1 cellular context compared by ENCODE assay signal in the genomic region with DNA sequence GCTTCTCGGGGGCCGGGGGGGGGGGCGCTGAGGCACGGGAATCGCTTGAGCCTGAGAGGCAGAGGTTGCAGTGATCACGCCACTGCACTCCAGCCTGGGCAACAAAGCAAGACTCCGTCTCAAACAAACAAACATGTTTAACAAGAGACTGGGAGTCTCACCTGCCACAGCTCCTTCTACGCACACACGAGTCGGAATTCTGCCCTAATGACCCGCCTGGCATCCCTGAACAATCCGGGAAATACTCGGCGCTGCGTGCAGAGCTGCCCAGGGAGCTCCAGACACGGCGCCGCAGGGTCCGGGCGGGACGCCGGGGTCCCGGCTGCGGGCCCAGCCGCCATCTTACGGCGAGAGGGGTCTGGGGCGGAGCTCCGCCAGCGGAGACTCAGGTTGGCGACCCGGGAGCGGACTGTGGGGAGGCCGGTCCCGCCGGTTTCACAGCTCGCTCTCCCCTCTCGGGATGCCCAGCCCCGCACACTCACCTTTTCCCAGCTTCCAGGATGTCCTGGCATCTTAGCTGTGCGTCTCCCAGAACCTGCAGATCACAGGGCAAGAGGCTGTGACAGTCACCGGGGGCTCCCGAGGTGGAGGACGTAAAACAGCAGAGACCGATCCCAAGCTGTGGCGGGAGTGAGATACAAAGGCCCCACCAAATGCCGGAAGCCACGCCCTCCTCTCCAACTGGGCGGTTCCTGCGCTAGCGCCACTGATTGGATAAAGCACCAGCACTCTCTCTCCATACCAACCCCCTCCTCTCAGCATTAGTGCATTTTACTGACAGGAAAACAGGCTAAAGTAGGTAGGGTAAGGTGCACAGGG.
TF ChIP-seq lines count a peak whose summit lies in the region.

No MANE protein-coding gene starts in this region.

TF ChIP-seq in HepG2, 621 proteins besides CTCF, POLR2A, EP300 and RAD21 (continued from another document and continues in another):
- TF ChIP-seq, protein P1, sequence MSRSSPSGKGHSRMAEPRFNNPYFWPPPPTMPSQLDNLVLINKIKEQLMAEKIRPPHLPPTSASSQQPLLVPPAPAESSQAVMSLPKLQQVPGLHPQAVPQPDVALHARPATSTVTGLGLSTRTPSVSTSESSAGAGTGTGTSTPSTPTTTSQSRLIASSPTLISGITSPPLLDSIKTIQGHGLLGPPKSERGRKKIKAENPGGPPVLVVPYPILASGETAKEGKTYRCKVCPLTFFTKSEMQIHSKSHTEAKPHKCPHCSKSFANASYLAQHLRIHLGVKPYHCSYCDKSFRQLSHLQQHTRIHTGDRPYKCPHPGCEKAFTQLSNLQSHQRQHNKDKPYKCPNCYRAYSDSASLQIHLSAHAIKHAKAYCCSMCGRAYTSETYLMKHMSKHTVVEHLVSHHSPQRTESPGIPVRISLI (CRISPR knock-in tag; IDR thresholded peaks at IDR 0.05; ENCODE audit: borderline replicate concordance) = peak; percentile 5; the same call in 1 of the 2 replicates
- TF ChIP-seq ZNF747 (CRISPR knock-in tag; IDR thresholded peaks at IDR 0.05; ENCODE audit: borderline replicate concordance) (peak; percentile 67), HOXA7 (CRISPR knock-in tag; IDR thresholded peaks at IDR 0.05) (no peak), ATM (IDR thresholded peaks at IDR 0.05; ENCODE audit: borderline replicate concordance) (no peak), TGIF2 (CRISPR knock-in tag; IDR thresholded peaks at IDR 0.05) (0 out of 2 replicates have a peak, but pooled peaks have one; percentile 76), KDM3A (CRISPR knock-in tag; IDR thresholded peaks at IDR 0.05; ENCODE audit: low read depth) (no peak), NCOA5 (CRISPR knock-in tag; IDR thresholded peaks at IDR 0.05) (no peak), MAFG (CRISPR knock-in tag; IDR thresholded peaks at IDR 0.05) (no peak), ARID2 (CRISPR knock-in tag; IDR thresholded peaks at IDR 0.05; ENCODE audit: borderline replicate concordance) (no peak), ELF1 (CRISPR knock-in tag; IDR thresholded peaks at IDR 0.05) (peak; percentile 77), TBL1XR1 (IDR thresholded peaks at IDR 0.05; ENCODE audit: borderline replicate concordance, low read length, partially characterized antibody) (no peak), KAT7 (CRISPR knock-in tag; IDR thresholded peaks at IDR 0.05; ENCODE audit: borderline replicate concordance) (peak; percentile 63; the same call in 1 of the 2 replicates), MTA3 (CRISPR knock-in tag; IDR thresholded peaks at IDR 0.05) (no peak), NR2F2 (IDR thresholded peaks at IDR 0.05; ENCODE audit: borderline replicate concordance, low read depth) (no peak), TEAD2 (CRISPR knock-in tag; IDR thresholded peaks at IDR 0.05) (no peak), ZNF614 (CRISPR knock-in tag; IDR thresholded peaks at IDR 0.05; ENCODE audit: borderline replicate concordance) (no peak), KDM1A (CRISPR knock-in tag; IDR thresholded peaks at IDR 0.05) (no peak), U2AF2 (IDR thresholded peaks at IDR 0.05; ENCODE audit: low read depth, low read length) (no peak), ZNF501 (CRISPR knock-in tag; IDR thresholded peaks at IDR 0.05) (peak; percentile 51), ZNF180 (CRISPR knock-in tag; IDR thresholded peaks at IDR 0.05; ENCODE audit: borderline replicate concordance, low read depth) (no peak), ZNF776 (CRISPR knock-in tag; IDR thresholded peaks at IDR 0.05) (no peak)
- TF ChIP-seq, protein P2, sequence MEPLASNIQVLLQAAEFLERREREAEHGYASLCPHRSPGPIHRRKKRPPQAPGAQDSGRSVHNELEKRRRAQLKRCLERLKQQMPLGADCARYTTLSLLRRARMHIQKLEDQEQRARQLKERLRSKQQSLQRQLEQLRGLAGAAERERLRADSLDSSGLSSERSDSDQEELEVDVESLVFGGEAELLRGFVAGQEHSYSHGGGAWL (CRISPR knock-in tag; IDR thresholded peaks at IDR 0.05) = no peak
- TF ChIP-seq, protein P3, sequence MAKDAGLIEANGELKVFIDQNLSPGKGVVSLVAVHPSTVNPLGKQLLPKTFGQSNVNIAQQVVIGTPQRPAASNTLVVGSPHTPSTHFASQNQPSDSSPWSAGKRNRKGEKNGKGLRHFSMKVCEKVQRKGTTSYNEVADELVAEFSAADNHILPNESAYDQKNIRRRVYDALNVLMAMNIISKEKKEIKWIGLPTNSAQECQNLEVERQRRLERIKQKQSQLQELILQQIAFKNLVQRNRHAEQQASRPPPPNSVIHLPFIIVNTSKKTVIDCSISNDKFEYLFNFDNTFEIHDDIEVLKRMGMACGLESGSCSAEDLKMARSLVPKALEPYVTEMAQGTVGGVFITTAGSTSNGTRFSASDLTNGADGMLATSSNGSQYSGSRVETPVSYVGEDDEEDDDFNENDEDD (CRISPR knock-in tag; IDR thresholded peaks at IDR 0.05; ENCODE audit: borderline replicate concordance) = no peak
- TF ChIP-seq, protein P4, sequence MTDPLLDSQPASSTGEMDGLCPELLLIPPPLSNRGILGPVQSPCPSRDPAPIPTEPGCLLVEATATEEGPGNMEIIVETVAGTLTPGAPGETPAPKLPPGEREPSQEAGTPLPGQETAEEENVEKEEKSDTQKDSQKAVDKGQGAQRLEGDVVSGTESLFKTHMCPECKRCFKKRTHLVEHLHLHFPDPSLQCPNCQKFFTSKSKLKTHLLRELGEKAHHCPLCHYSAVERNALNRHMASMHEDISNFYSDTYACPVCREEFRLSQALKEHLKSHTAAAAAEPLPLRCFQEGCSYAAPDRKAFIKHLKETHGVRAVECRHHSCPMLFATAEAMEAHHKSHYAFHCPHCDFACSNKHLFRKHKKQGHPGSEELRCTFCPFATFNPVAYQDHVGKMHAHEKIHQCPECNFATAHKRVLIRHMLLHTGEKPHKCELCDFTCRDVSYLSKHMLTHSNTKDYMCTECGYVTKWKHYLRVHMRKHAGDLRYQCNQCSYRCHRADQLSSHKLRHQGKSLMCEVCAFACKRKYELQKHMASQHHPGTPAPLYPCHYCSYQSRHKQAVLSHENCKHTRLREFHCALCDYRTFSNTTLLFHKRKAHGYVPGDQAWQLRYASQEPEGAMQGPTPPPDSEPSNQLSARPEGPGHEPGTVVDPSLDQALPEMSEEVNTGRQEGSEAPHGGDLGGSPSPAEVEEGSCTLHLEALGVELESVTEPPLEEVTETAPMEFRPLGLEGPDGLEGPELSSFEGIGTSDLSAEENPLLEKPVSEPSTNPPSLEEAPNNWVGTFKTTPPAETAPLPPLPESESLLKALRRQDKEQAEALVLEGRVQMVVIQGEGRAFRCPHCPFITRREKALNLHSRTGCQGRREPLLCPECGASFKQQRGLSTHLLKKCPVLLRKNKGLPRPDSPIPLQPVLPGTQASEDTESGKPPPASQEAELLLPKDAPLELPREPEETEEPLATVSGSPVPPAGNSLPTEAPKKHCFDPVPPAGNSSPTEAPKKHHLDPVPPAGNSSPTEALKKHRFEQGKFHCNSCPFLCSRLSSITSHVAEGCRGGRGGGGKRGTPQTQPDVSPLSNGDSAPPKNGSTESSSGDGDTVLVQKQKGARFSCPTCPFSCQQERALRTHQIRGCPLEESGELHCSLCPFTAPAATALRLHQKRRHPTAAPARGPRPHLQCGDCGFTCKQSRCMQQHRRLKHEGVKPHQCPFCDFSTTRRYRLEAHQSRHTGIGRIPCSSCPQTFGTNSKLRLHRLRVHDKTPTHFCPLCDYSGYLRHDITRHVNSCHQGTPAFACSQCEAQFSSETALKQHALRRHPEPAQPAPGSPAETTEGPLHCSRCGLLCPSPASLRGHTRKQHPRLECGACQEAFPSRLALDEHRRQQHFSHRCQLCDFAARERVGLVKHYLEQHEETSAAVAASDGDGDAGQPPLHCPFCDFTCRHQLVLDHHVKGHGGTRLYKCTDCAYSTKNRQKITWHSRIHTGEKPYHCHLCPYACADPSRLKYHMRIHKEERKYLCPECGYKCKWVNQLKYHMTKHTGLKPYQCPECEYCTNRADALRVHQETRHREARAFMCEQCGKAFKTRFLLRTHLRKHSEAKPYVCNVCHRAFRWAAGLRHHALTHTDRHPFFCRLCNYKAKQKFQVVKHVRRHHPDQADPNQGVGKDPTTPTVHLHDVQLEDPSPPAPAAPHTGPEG (CRISPR knock-in tag; IDR thresholded peaks at IDR 0.05) = no peak
- TF ChIP-seq, protein P5, sequence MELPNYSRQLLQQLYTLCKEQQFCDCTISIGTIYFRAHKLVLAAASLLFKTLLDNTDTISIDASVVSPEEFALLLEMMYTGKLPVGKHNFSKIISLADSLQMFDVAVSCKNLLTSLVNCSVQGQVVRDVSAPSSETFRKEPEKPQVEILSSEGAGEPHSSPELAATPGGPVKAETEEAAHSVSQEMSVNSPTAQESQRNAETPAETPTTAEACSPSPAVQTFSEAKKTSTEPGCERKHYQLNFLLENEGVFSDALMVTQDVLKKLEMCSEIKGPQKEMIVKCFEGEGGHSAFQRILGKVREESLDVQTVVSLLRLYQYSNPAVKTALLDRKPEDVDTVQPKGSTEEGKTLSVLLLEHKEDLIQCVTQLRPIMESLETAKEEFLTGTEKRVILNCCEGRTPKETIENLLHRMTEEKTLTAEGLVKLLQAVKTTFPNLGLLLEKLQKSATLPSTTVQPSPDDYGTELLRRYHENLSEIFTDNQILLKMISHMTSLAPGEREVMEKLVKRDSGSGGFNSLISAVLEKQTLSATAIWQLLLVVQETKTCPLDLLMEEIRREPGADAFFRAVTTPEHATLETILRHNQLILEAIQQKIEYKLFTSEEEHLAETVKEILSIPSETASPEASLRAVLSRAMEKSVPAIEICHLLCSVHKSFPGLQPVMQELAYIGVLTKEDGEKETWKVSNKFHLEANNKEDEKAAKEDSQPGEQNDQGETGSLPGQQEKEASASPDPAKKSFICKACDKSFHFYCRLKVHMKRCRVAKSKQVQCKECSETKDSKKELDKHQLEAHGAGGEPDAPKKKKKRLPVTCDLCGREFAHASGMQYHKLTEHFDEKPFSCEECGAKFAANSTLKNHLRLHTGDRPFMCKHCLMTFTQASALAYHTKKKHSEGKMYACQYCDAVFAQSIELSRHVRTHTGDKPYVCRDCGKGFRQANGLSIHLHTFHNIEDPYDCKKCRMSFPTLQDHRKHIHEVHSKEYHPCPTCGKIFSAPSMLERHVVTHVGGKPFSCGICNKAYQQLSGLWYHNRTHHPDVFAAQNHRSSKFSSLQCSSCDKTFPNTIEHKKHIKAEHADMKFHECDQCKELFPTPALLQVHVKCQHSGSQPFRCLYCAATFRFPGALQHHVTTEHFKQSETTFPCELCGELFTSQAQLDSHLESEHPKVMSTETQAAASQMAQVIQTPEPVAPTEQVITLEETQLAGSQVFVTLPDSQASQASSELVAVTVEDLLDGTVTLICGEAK (IDR thresholded peaks at IDR 0.05) = no peak
- TF ChIP-seq, protein P5 (CRISPR knock-in tag; IDR thresholded peaks at IDR 0.05) = peak; percentile 71
- TF ChIP-seq, protein P6, sequence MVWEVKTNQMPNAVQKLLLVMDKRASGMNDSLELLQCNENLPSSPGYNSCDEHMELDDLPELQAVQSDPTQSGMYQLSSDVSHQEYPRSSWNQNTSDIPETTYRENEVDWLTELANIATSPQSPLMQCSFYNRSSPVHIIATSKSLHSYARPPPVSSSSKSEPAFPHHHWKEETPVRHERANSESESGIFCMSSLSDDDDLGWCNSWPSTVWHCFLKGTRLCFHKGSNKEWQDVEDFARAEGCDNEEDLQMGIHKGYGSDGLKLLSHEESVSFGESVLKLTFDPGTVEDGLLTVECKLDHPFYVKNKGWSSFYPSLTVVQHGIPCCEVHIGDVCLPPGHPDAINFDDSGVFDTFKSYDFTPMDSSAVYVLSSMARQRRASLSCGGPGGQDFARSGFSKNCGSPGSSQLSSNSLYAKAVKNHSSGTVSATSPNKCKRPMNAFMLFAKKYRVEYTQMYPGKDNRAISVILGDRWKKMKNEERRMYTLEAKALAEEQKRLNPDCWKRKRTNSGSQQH (CRISPR knock-in tag; IDR thresholded peaks at IDR 0.05; ENCODE audit: low read depth) = no peak
- TF ChIP-seq, protein P7, sequence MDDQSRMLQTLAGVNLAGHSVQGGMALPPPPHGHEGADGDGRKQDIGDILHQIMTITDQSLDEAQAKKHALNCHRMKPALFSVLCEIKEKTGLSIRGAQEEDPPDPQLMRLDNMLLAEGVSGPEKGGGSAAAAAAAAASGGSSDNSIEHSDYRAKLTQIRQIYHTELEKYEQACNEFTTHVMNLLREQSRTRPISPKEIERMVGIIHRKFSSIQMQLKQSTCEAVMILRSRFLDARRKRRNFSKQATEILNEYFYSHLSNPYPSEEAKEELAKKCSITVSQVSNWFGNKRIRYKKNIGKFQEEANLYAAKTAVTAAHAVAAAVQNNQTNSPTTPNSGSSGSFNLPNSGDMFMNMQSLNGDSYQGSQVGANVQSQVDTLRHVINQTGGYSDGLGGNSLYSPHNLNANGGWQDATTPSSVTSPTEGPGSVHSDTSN (CRISPR knock-in tag; IDR thresholded peaks at IDR 0.05; ENCODE audit: borderline replicate concordance) = peak; percentile 58; the same call in 1 of the 2 replicates
- TF ChIP-seq, protein P8, sequence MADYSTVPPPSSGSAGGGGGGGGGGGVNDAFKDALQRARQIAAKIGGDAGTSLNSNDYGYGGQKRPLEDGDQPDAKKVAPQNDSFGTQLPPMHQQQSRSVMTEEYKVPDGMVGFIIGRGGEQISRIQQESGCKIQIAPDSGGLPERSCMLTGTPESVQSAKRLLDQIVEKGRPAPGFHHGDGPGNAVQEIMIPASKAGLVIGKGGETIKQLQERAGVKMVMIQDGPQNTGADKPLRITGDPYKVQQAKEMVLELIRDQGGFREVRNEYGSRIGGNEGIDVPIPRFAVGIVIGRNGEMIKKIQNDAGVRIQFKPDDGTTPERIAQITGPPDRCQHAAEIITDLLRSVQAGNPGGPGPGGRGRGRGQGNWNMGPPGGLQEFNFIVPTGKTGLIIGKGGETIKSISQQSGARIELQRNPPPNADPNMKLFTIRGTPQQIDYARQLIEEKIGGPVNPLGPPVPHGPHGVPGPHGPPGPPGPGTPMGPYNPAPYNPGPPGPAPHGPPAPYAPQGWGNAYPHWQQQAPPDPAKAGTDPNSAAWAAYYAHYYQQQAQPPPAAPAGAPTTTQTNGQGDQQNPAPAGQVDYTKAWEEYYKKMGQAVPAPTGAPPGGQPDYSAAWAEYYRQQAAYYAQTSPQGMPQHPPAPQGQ (CRISPR knock-in tag; IDR thresholded peaks at IDR 0.05; ENCODE audit: borderline replicate concordance) = no peak
